ENCODE assay signal across 21 cellular contexts in genomic region chr1:5501206-5501980, GRCh38.
"Had no signal": no experiment of that assay in that cellular context is flagged by ENCODE, and none has a peak within 500 bp of the region (broad histone marks: within the 10 kb centered on the region; RNA-seq: fewer than 3 reads in every experiment).

No MANE protein-coding gene starts in this region.

- ATAC-seq: activated CD8-positive, alpha-beta T cell treated with anti-CD3 and anti-CD28 coated beads for 36 hours; activated T-cell treated with anti-CD3 and anti-CD28 coated beads, Interleukin-2, amount 50 U/mL, for 4 hours; natural killer cell treated with Interleukin-12 subunit alpha and Interleukin-12 subunit beta and Interleukin-15 and Interleukin-18, amount 100 ng/mL, for 72 hours; right cardiac atrium had no signal

- DNase-seq: activated B cell treated with CpG ODN at 0.5 μM for 24 hours; activated CD4-positive, alpha-beta T cell treated with anti-CD3 and anti-CD28 coated beads for 48 hours; activated CD8-positive, alpha-beta T cell treated with anti-CD3 and anti-CD28 coated beads for 36 hours; activated effector memory CD4-positive, alpha-beta T cell treated with Interleukin-2 at 50 U/mL for 16 hours; activated T-cell treated with anti-CD3 and anti-CD28 coated beads, Interleukin-2, amount 50 U/mL, for 4 hours; adrenal gland; cortex of kidney; effector CD8-positive, alpha-beta T cell; foreskin fibroblast; glutamatergic neuron; left ventricle myocardium inferior; mesendoderm; nucleus accumbens; right cardiac atrium; stimulated activated CD4-positive, alpha-beta T cell treated with anti-CD3 and anti-CD28 coated beads, Interleukin-4, amount 100 ng/mL, for 4 hours; testis had no signal

- H3K27me3 ChIP-seq: testis had no signal

- H3K36me3 ChIP-seq: adrenal gland, left ventricle myocardium inferior had no signal

- H3K4me3 ChIP-seq: adrenal gland, left ventricle myocardium inferior, skin epidermis, testis had no signal

- H3K9me3 ChIP-seq: adrenal gland, left ventricle myocardium inferior, testis had no signal

- H3K4me1 Mint-ChIP-seq: activated B cell treated with CpG ODN at 0.5 μM for 24 hours; activated naive CD4-positive, alpha-beta T cell treated with anti-CD3 and anti-CD28 coated beads, Interleukin-2, amount 50 U/mL, for 24 hours had no signal

- H3K27ac ChIP-seq: adrenal gland, left ventricle myocardium inferior, skin epidermis, testis had no signal

- H3K27me3 Mint-ChIP-seq: activated naive CD4-positive, alpha-beta T cell treated with anti-CD3 and anti-CD28 coated beads, Interleukin-2, amount 50 U/mL, for 24 hours; stimulated activated naive CD8-positive, alpha-beta T cell treated with anti-CD3 and anti-CD28 coated beads, Interleukin-15, Interleukin-2, amounts not matched to agents 100 ng/mL and 50 ng/mL, for 24 hours had no signal

- H3K9me3 Mint-ChIP-seq: activated B cell treated with CpG ODN at 0.5 μM for 24 hours; activated CD8-positive, alpha-beta T cell treated with anti-CD3 and anti-CD28 coated beads for 36 hours; activated naive CD4-positive, alpha-beta T cell treated with anti-CD3 and anti-CD28 coated beads, Interleukin-2, amount 50 U/mL, for 24 hours; activated T-cell treated with anti-CD3 and anti-CD28 coated beads, Interleukin-2, amount 50 U/mL, for 4 hours; natural killer cell treated with Interleukin-12 subunit alpha and Interleukin-12 subunit beta and Interleukin-15 and Interleukin-18, amount 100 ng/mL, for 72 hours; stimulated activated naive CD8-positive, alpha-beta T cell treated with anti-CD3 and anti-CD28 coated beads, Interleukin-15, Interleukin-2, amounts not matched to agents 100 ng/mL and 50 ng/mL, for 24 hours; T-helper 2 cell treated with Interferon-gamma antibody and Interleukin-4, amounts not matched to agents 5 μg/mL and 100 μg/mL, for 36 hours had no signal

- H3K27ac Mint-ChIP-seq: activated B cell treated with CpG ODN at 0.5 μM for 24 hours; activated CD8-positive, alpha-beta T cell treated with anti-CD3 and anti-CD28 coated beads for 36 hours; activated naive CD4-positive, alpha-beta T cell treated with anti-CD3 and anti-CD28 coated beads, Interleukin-2, amount 50 U/mL, for 24 hours; natural killer cell treated with Interleukin-12 subunit alpha and Interleukin-12 subunit beta and Interleukin-15 and Interleukin-18, amount 100 ng/mL, for 72 hours; stimulated activated naive CD8-positive, alpha-beta T cell treated with anti-CD3 and anti-CD28 coated beads, Interleukin-15, Interleukin-2, amounts not matched to agents 100 ng/mL and 50 ng/mL, for 24 hours; T-helper 2 cell treated with Interferon-gamma antibody and Interleukin-4, amounts not matched to agents 5 μg/mL and 100 μg/mL, for 36 hours had no signal

- H3K36me3 Mint-ChIP-seq: activated naive CD4-positive, alpha-beta T cell treated with anti-CD3 and anti-CD28 coated beads, Interleukin-2, amount 50 U/mL, for 24 hours; natural killer cell treated with Interleukin-12 subunit alpha and Interleukin-12 subunit beta and Interleukin-15 and Interleukin-18, amount 100 ng/mL, for 72 hours had no signal

- H3K4me3 Mint-ChIP-seq: activated B cell treated with CpG ODN at 0.5 μM for 24 hours; activated CD8-positive, alpha-beta T cell treated with anti-CD3 and anti-CD28 coated beads for 36 hours; activated naive CD4-positive, alpha-beta T cell treated with anti-CD3 and anti-CD28 coated beads, Interleukin-2, amount 50 U/mL, for 24 hours; activated T-cell treated with anti-CD3 and anti-CD28 coated beads, Interleukin-2, amount 50 U/mL, for 4 hours; natural killer cell treated with Interleukin-12 subunit alpha and Interleukin-12 subunit beta and Interleukin-15 and Interleukin-18, amount 100 ng/mL, for 72 hours; stimulated activated naive CD8-positive, alpha-beta T cell treated with anti-CD3 and anti-CD28 coated beads, Interleukin-15, Interleukin-2, amounts not matched to agents 100 ng/mL and 50 ng/mL, for 24 hours; T-helper 2 cell treated with Interferon-gamma antibody and Interleukin-4, amounts not matched to agents 5 μg/mL and 100 μg/mL, for 36 hours had no signal

- H3K4me1 ChIP-seq: adrenal gland, left ventricle myocardium inferior, testis had no signal
